Comparison of ENCODE assay signal across 25 cellular contexts in genomic region chr7:101166603-101166908, GRCh38. TPM values are rescaled to one million over a fixed set of nuclear protein-coding genes. Genes with fewer than 3 reads are reported as not detected.
DNase-seq lines count a peak whose midpoint lies in the region; ATAC-seq lines count a peak whose summit lies in the region.
"Had no signal": no experiment of that assay in that cellular context is flagged by ENCODE, and none has a peak within 500 bp of the region (broad histone marks: within the 10 kb centered on the region; RNA-seq: fewer than 3 reads in every experiment).

No MANE protein-coding gene starts in this region.

- peak overlapping the region; percentile 68 for H3K4me3 ChIP-seq in iPS-18a (ENCODE audit: low read length)
- H3K4me3 ChIP-seq: prostate gland had no signal

- ATAC-seq in T-helper 17 cell, result no peak
- no peak for ATAC-seq in stimulated activated naive B cell treated with anti-CD40 and anti-IgM and Interleukin-4, amounts not matched to agents 10 μg/mL and 1 μg/mL and 100 μg/mL, for 72 hours (replicated peaks)
- ATAC-seq: activated CD8-positive, alpha-beta T cell treated with anti-CD3 and anti-CD28 coated beads, Interleukin-2, amount 10 ng/mL, durations not matched to agents 7 days and 5 days; CD8-positive, alpha-beta T cell; esophagus mucosa; left ventricle myocardium superior had no signal

- DNase-seq in activated CD4-positive, alpha-beta T cell treated with anti-CD3 and anti-CD28 coated beads, Interleukin-2, amount 10 ng/mL, durations not matched to agents 24 days and 14 days, result no peak
- no peak for DNase-seq in activated CD4-positive, alpha-beta T cell treated with anti-CD3 and anti-CD28 coated beads, Interleukin-2, amount 50 U/mL, for 4 hours
- DNase-seq in T-helper 17 cell (no peak), pons (ENCODE audit: low spot score) (no peak), SW 1271 (lab: John Stamatoyannopoulos, UW) (no peak)
- no peak for DNase-seq in stimulated activated naive B cell treated with anti-CD40 and anti-IgM and Interleukin-4, amounts not matched to agents 10 μg/mL and 1 μg/mL and 100 μg/mL, for 72 hours
- DNase-seq in activated naive CD4-positive, alpha-beta T cell treated with anti-CD3 and anti-CD28 coated beads, Interleukin-2, amount 50 U/mL, for 16 hours, result no peak
- DNase-seq: activated CD8-positive, alpha-beta T cell treated with anti-CD3 and anti-CD28 coated beads, Interleukin-2, amount 10 ng/mL, durations not matched to agents 7 days and 5 days; activated T-cell treated with anti-CD3 and anti-CD28 coated beads, Interleukin-2, amount 50 U/mL, for 48 hours; CD8-positive, alpha-beta T cell; DMS79; immature natural killer cell; KBM-7; left ventricle myocardium superior; NCI-H1048; NCI-H2029 treated with DMSO at 0.1 percent for 48 hours; SHP77 had no signal

- peaks cover 59% of the 10 kb centered on the region for H3K4me1 ChIP-seq in iPS-18a (ENCODE audit: control insufficient read depth, low read depth, low read length)

- H3K4me3 Mint-ChIP-seq in activated CD4-positive, alpha-beta T cell treated with anti-CD3 and anti-CD28 coated beads, Interleukin-2, amount 10 ng/mL, durations not matched to agents 24 days and 14 days, result peak overlapping the region; percentile 92
- peak overlapping the region; percentile 59 for H3K4me3 Mint-ChIP-seq in T-helper 17 cell
- H3K4me3 Mint-ChIP-seq in stimulated activated naive B cell treated with anti-CD40 and anti-IgM and Interleukin-4, amounts not matched to agents 10 μg/mL and 1 μg/mL and 100 μg/mL, for 72 hours, result peak overlapping the region; percentile 84 to 94
- H3K4me3 Mint-ChIP-seq: activated CD8-positive, alpha-beta T cell treated with anti-CD3 and anti-CD28 coated beads, Interleukin-2, amount 10 ng/mL, durations not matched to agents 7 days and 5 days had no signal

- H3K27ac ChIP-seq in iPS-18a (ENCODE audit: low read length), result no peak overlapping the region
- H3K27ac ChIP-seq: prostate gland, thoracic aorta had no signal

- H3K9me3 ChIP-seq in T-helper 17 cell (ENCODE audit: control insufficient read depth, low read length, poor library complexity, severe bottlenecking) (no peaks in the 10 kb centered on the region), iPS-18a (ENCODE audit: control insufficient read depth, low read depth, low read length) (no peaks in the 10 kb centered on the region)
- H3K9me3 ChIP-seq: prostate gland, thoracic aorta had no signal

- H3K4me1 Mint-ChIP-seq in activated CD4-positive, alpha-beta T cell treated with anti-CD3 and anti-CD28 coated beads, Interleukin-2, amount 10 ng/mL, durations not matched to agents 24 days and 14 days, result peaks cover 58% of the 10 kb centered on the region
- H3K4me1 Mint-ChIP-seq in T-helper 17 cell, result peaks cover 54% of the 10 kb centered on the region
- peaks cover 53 to 89% of the 10 kb centered on the region in 2 donors for H3K4me1 Mint-ChIP-seq in stimulated activated naive B cell treated with anti-CD40 and anti-IgM and Interleukin-4, amounts not matched to agents 10 μg/mL and 1 μg/mL and 100 μg/mL, for 72 hours

- peaks cover 4% of the 10 kb centered on the region for H3K9me3 Mint-ChIP-seq in activated CD4-positive, alpha-beta T cell treated with anti-CD3 and anti-CD28 coated beads, Interleukin-2, amount 10 ng/mL, durations not matched to agents 24 days and 14 days
- H3K9me3 Mint-ChIP-seq in stimulated activated naive B cell treated with anti-CD40 and anti-IgM and Interleukin-4, amounts not matched to agents 10 μg/mL and 1 μg/mL and 100 μg/mL, for 72 hours, result peaks cover 2 to 3% of the 10 kb centered on the region in 2 donors
- H3K9me3 Mint-ChIP-seq: CD8-positive, alpha-beta T cell; dendritic cell treated with granulocyte-macrophage colony-stimulating factor and Interleukin-4, amounts not matched to agents 40 ng/mL and 50 ng/mL, for 4 days; T-helper 1 cell treated with Interleukin-12 subunit alpha and Interleukin-12 subunit beta and Interleukin-4 antibody, amounts not matched to agents 30 μg/mL and 1 μg/mL, for 36 hours had no signal

- intact Hi-C loops in activated CD4-positive, alpha-beta T cell treated with anti-CD3 and anti-CD28 coated beads, Interleukin-2, amount 10 ng/mL, durations not matched to agents 24 days and 14 days (cut with micrococcal nuclease), result loop anchor here (5.0 kb wide), 1 partner anchor 274 kb away; no protein-coding TSS in a partner anchor

- peaks cover 69% of the 10 kb centered on the region for H3K27me3 Mint-ChIP-seq in activated CD4-positive, alpha-beta T cell treated with anti-CD3 and anti-CD28 coated beads, Interleukin-2, amount 10 ng/mL, durations not matched to agents 24 days and 14 days
- peaks cover 66% of the 10 kb centered on the region for H3K27me3 Mint-ChIP-seq in T-helper 17 cell
- peaks cover 67 to 77% of the 10 kb centered on the region in 2 donors for H3K27me3 Mint-ChIP-seq in stimulated activated naive B cell treated with anti-CD40 and anti-IgM and Interleukin-4, amounts not matched to agents 10 μg/mL and 1 μg/mL and 100 μg/mL, for 72 hours

- H3K36me3 ChIP-seq in iPS-18a (ENCODE audit: control insufficient read depth, low read depth, low read length), result no peaks in the 10 kb centered on the region
- H3K36me3 ChIP-seq: prostate gland, thoracic aorta had no signal

- H3K9ac ChIP-seq in iPS-18a (ENCODE audit: low read length), result no peak overlapping the region

- peaks cover 85% of the 10 kb centered on the region for H3K27me3 ChIP-seq in iPS-18a (ENCODE audit: control insufficient read depth, insufficient read depth, low read length)

- peaks cover 2% of the 10 kb centered on the region for H3K36me3 Mint-ChIP-seq in activated CD4-positive, alpha-beta T cell treated with anti-CD3 and anti-CD28 coated beads, Interleukin-2, amount 10 ng/mL, durations not matched to agents 24 days and 14 days (ENCODE audit: low read depth)
- peaks cover 15% of the 10 kb centered on the region for H3K36me3 Mint-ChIP-seq in T-helper 17 cell (ENCODE audit: low read depth)
- H3K36me3 Mint-ChIP-seq in stimulated activated naive B cell treated with anti-CD40 and anti-IgM and Interleukin-4, amounts not matched to agents 10 μg/mL and 1 μg/mL and 100 μg/mL, for 72 hours, result peaks cover 3 to 10% of the 10 kb centered on the region in 2 donors
- H3K36me3 Mint-ChIP-seq: CD8-positive, alpha-beta T cell; immature natural killer cell had no signal

- no peak overlapping the region for H3K27ac Mint-ChIP-seq in activated CD4-positive, alpha-beta T cell treated with anti-CD3 and anti-CD28 coated beads, Interleukin-2, amount 10 ng/mL, durations not matched to agents 24 days and 14 days
- no peak overlapping the region for H3K27ac Mint-ChIP-seq in T-helper 17 cell
- H3K27ac Mint-ChIP-seq in stimulated activated naive B cell treated with anti-CD40 and anti-IgM and Interleukin-4, amounts not matched to agents 10 μg/mL and 1 μg/mL and 100 μg/mL, for 72 hours, result no peak overlapping the region
- H3K27ac Mint-ChIP-seq: activated CD8-positive, alpha-beta T cell treated with anti-CD3 and anti-CD28 coated beads, Interleukin-2, amount 10 ng/mL, durations not matched to agents 7 days and 5 days; CD8-positive, alpha-beta T cell; dendritic cell treated with granulocyte-macrophage colony-stimulating factor and Interleukin-4, amounts not matched to agents 40 ng/mL and 50 ng/mL, for 4 days had no signal

RNA-seq across cellular contexts. Expression of gene VGF, which starts 1.2 kb away (rescaled TPM):
- 0.23 and 0.28 TPM in 2 replicates for total RNA-seq in activated CD4-positive, alpha-beta T cell treated with anti-CD3 and anti-CD28 coated beads, Interleukin-2, amount 10 ng/mL, durations not matched to agents 24 days and 14 days
- total RNA-seq in T-helper 17 cell, result not detected
- total RNA-seq: CD8-positive, alpha-beta T cell; esophagus mucosa; left ventricle myocardium superior; thoracic aorta had no signal

RNA-seq across cellular contexts. Expression of gene AP1S1, which starts 12.3 kb away (rescaled TPM):
- 44.2 and 49.2 TPM in 2 replicates for total RNA-seq in activated CD4-positive, alpha-beta T cell treated with anti-CD3 and anti-CD28 coated beads, Interleukin-2, amount 10 ng/mL, durations not matched to agents 24 days and 14 days
- total RNA-seq in T-helper 17 cell, result 10 to 100 TPM in 1 of 2 donors, 1 to 10 TPM in 1; 9.7 to 11.7 TPM

RNA-seq across cellular contexts. Expression of gene NAT16, which starts 13.5 kb away (rescaled TPM):
- not detected in 2 replicates for total RNA-seq in activated CD4-positive, alpha-beta T cell treated with anti-CD3 and anti-CD28 coated beads, Interleukin-2, amount 10 ng/mL, durations not matched to agents 24 days and 14 days
- not detected for total RNA-seq in T-helper 17 cell
- total RNA-seq: A673; activated CD8-positive, alpha-beta T cell treated with anti-CD3 and anti-CD28 coated beads, Interleukin-2, amount 10 ng/mL, durations not matched to agents 7 days and 5 days; CD8-positive, alpha-beta T cell; esophagus mucosa; left ventricle myocardium superior; NCI-H460; prostate gland; thoracic aorta had no signal

RNA-seq across cellular contexts. Expression of gene MOGAT3, which starts 34.3 kb away (rescaled TPM):
- not detected in 2 replicates for total RNA-seq in activated CD4-positive, alpha-beta T cell treated with anti-CD3 and anti-CD28 coated beads, Interleukin-2, amount 10 ng/mL, durations not matched to agents 24 days and 14 days
- not detected for total RNA-seq in T-helper 17 cell
- total RNA-seq: A673; activated CD8-positive, alpha-beta T cell treated with anti-CD3 and anti-CD28 coated beads, Interleukin-2, amount 10 ng/mL, durations not matched to agents 7 days and 5 days; CD8-positive, alpha-beta T cell; esophagus mucosa; left ventricle myocardium superior; NCI-H460; prostate gland; thoracic aorta had no signal

RNA-seq across cellular contexts. Expression of gene SERPINE1, which starts 39.7 kb away (rescaled TPM):
- total RNA-seq in activated CD4-positive, alpha-beta T cell treated with anti-CD3 and anti-CD28 coated beads, Interleukin-2, amount 10 ng/mL, durations not matched to agents 24 days and 14 days, result 0.33 and 0.45 TPM in 2 replicates
- total RNA-seq in T-helper 17 cell, result 1 to 10 TPM in 1 of 2 donors, under 1 TPM in 1; 0.32 to 2.5 TPM
